ENCODE assay signal across 1 cellular context in genomic region chr17:79831367-79832210, GRCh38.
TF ChIP-seq lines count a peak whose summit lies in the region.

No MANE protein-coding gene starts in this region.

TF ChIP-seq in GM23338, 12 proteins besides CTCF, POLR2A, EP300 and RAD21 (continued from another document):
- TF ChIP-seq, protein P1, sequence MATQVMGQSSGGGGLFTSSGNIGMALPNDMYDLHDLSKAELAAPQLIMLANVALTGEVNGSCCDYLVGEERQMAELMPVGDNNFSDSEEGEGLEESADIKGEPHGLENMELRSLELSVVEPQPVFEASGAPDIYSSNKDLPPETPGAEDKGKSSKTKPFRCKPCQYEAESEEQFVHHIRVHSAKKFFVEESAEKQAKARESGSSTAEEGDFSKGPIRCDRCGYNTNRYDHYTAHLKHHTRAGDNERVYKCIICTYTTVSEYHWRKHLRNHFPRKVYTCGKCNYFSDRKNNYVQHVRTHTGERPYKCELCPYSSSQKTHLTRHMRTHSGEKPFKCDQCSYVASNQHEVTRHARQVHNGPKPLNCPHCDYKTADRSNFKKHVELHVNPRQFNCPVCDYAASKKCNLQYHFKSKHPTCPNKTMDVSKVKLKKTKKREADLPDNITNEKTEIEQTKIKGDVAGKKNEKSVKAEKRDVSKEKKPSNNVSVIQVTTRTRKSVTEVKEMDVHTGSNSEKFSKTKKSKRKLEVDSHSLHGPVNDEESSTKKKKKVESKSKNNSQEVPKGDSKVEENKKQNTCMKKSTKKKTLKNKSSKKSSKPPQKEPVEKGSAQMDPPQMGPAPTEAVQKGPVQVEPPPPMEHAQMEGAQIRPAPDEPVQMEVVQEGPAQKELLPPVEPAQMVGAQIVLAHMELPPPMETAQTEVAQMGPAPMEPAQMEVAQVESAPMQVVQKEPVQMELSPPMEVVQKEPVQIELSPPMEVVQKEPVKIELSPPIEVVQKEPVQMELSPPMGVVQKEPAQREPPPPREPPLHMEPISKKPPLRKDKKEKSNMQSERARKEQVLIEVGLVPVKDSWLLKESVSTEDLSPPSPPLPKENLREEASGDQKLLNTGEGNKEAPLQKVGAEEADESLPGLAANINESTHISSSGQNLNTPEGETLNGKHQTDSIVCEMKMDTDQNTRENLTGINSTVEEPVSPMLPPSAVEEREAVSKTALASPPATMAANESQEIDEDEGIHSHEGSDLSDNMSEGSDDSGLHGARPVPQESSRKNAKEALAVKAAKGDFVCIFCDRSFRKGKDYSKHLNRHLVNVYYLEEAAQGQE (IDR thresholded peaks at IDR 0.05; ENCODE audit: unreplicated experiment) = no peak
- no peak for TF ChIP-seq STAT1 (IDR thresholded peaks at IDR 0.05; ENCODE audit: unreplicated experiment)
- no peak for TF ChIP-seq ZNF331 (CRISPR knock-in tag; IDR thresholded peaks at IDR 0.05; ENCODE audit: low read depth)
- no peak for TF ChIP-seq ETS1 (IDR thresholded peaks at IDR 0.05)
- TF ChIP-seq EZH2phosphoT487 (IDR thresholded peaks at IDR 0.05; ENCODE audit: unreplicated experiment) = no peak
- TF ChIP-seq EZH2 (IDR thresholded peaks at IDR 0.05; ENCODE audit: low read depth, unreplicated experiment) = no peak
- no peak for TF ChIP-seq ZNF114 (CRISPR knock-in tag; IDR thresholded peaks at IDR 0.05)
- no peak for TF ChIP-seq ZNF462 (CRISPR knock-in tag; IDR thresholded peaks at IDR 0.05)
- TF ChIP-seq CREB1 (CRISPR knock-in tag; IDR thresholded peaks at IDR 0.05; ENCODE audit: low read depth) = no peak
